ENCODE assay signal across 9 cellular contexts in genomic region chr12:6226002-6226700, GRCh38. TPM values are rescaled to one million over a fixed set of nuclear protein-coding genes. Genes with fewer than 3 reads are reported as not detected.
DNase-seq lines count a peak whose midpoint lies in the region; ATAC-seq and TF ChIP-seq lines count a peak whose summit lies in the region.
"Had no signal": no experiment of that assay in that cellular context is flagged by ENCODE, and none has a peak within 500 bp of the region (broad histone marks: within the 10 kb centered on the region; RNA-seq: fewer than 3 reads in every experiment).

No MANE protein-coding gene starts in this region.

- no peak overlapping the region for H3K4me3 ChIP-seq in GM23338

- no peak overlapping the region for H3K4me2 ChIP-seq in GM23338

- H3K27me3 ChIP-seq in GM23338 (ENCODE audit: insufficient read depth) = no peaks in the 10 kb centered on the region

- H3K27ac Mint-ChIP-seq in GM23338 = peak overlapping the region; percentile 31
- peak overlapping the region; percentile 99 for H3K27ac Mint-ChIP-seq in MCF 10A (ENCODE audit: low read depth, unreplicated experiment)

- CTCF ChIA-PET in MCF 10A (lab: Yijun Ruan, JAX) = interaction anchor here (0.7 to 20.5 kb wide), 6 partner anchors 11 to 612 kb away, joined by 3 to 290 read pairs (median 6); no protein-coding TSS in a partner anchor

- no peak overlapping the region for H3K4me3 Mint-ChIP-seq in GM23338
- peak overlapping the region; percentile 73 for H3K4me3 Mint-ChIP-seq in MCF 10A (ENCODE audit: unreplicated experiment)

- ATAC-seq in GM23338 (no peak), sciatic nerve (peak; percentile 79), SK-N-SH treated with all-trans-retinoic acid at 6 μM for 48 hours (no peak), HG02970 (IDR thresholded peaks at IDR 0.05; ENCODE audit: low FRiP score, unreplicated experiment) (no peak)

- H3K79me2 ChIP-seq in GM23338 (replicated peaks; ENCODE audit: insufficient read depth) = peaks cover 83% of the 10 kb centered on the region

- H3K36me3 Mint-ChIP-seq in GM23338 (ENCODE audit: low read depth) (peaks cover 51% of the 10 kb centered on the region), MCF 10A (ENCODE audit: insufficient read depth, unreplicated experiment) (peaks cover 24% of the 10 kb centered on the region)

- peaks cover 13% of the 10 kb centered on the region for H3K36me3 ChIP-seq in GM23338 (ENCODE audit: insufficient read depth)

- H2AFZ ChIP-seq in GM23338 = no peak overlapping the region

- TF ChIP-seq CTCF in GM23338 (conservative IDR thresholded peaks at IDR 0.05; ENCODE audit: low read depth in 2 of 2) = no peak
- no peak for TF ChIP-seq CTCF in MCF 10A (IDR thresholded peaks at IDR 0.05; ENCODE audit: unreplicated experiment)

- intact Hi-C loops in MCF 10A (cut with micrococcal nuclease) (loop anchor here (5.0 kb wide), 1 partner anchor 46 kb away; no protein-coding TSS in a partner anchor), sciatic nerve (cut with DNase I) (no loop called here)

- no TSS peak for BruUV-seq in MCF 10A (replicated peaks; lab: Mats Ljungman, UMichigan)

- peaks cover 7% of the 10 kb centered on the region; the same call in 1 of the 2 replicates for H3F3A ChIP-seq in GM23338 (replicated peaks; ENCODE audit: low read depth)

- H4K20me1 ChIP-seq in GM23338 (replicated peaks; ENCODE audit: insufficient read depth) = peaks cover 18% of the 10 kb centered on the region

- H3K27ac ChIP-seq in GM23338 (ENCODE audit: low read depth) = peak overlapping the region; percentile 68

- H3K27me3 Mint-ChIP-seq in GM23338 (ENCODE audit: insufficient read depth, low read depth, poor library complexity) (no peaks in the 10 kb centered on the region), MCF 10A (ENCODE audit: insufficient read depth, unreplicated experiment) (no peaks in the 10 kb centered on the region)

- POLR2A ChIA-PET in MCF 10A (lab: Yijun Ruan, JAX) = interaction anchor here (0.6 to 21.3 kb wide), 22 partner anchors 9 to 150 kb away, joined by 3 to 480 read pairs (median 4); partner anchors contain the start of gene CD9

- no peaks in the 10 kb centered on the region for H3K9me2 ChIP-seq in GM23338 (ENCODE audit: insufficient read depth)

- peaks cover 4% of the 10 kb centered on the region; the same call in 1 of the 2 replicates for H3K4me1 ChIP-seq in GM23338 (ENCODE audit: insufficient read depth)

- no peak for DNase-seq in GM23338 (ENCODE audit: low spot score)
- DNase-seq in MCF 10A (ENCODE audit: unreplicated experiment) = peak; percentile 95
- peak; percentile 60 to 77 for DNase-seq in hippocampal formation (lab: John Stamatoyannopoulos, UW)
- peak; percentile 85 for DNase-seq in sciatic nerve (ENCODE audit: low spot score)
- no peak for DNase-seq in SHP77 treated with DMSO at 0.1 percent for 48 hours (lab: John Stamatoyannopoulos, UW)
- no peak for DNase-seq in 8988T
- DNase-seq: NCI-H2081 treated with DMSO at 0.1 percent for 48 hours had no signal

- H3K9me3 Mint-ChIP-seq in GM23338 = no peaks in the 10 kb centered on the region
- H3K9me3 Mint-ChIP-seq in MCF 10A (ENCODE audit: unreplicated experiment) = no peaks in the 10 kb centered on the region

- peaks cover 29% of the 10 kb centered on the region for H3K4me1 Mint-ChIP-seq in GM23338
- peaks cover 52% of the 10 kb centered on the region for H3K4me1 Mint-ChIP-seq in MCF 10A (ENCODE audit: insufficient read depth, unreplicated experiment)

TF ChIP-seq in GM23338, 12 proteins besides CTCF, POLR2A, EP300 and RAD21 (continues in another document):
- TF ChIP-seq, protein P1, sequence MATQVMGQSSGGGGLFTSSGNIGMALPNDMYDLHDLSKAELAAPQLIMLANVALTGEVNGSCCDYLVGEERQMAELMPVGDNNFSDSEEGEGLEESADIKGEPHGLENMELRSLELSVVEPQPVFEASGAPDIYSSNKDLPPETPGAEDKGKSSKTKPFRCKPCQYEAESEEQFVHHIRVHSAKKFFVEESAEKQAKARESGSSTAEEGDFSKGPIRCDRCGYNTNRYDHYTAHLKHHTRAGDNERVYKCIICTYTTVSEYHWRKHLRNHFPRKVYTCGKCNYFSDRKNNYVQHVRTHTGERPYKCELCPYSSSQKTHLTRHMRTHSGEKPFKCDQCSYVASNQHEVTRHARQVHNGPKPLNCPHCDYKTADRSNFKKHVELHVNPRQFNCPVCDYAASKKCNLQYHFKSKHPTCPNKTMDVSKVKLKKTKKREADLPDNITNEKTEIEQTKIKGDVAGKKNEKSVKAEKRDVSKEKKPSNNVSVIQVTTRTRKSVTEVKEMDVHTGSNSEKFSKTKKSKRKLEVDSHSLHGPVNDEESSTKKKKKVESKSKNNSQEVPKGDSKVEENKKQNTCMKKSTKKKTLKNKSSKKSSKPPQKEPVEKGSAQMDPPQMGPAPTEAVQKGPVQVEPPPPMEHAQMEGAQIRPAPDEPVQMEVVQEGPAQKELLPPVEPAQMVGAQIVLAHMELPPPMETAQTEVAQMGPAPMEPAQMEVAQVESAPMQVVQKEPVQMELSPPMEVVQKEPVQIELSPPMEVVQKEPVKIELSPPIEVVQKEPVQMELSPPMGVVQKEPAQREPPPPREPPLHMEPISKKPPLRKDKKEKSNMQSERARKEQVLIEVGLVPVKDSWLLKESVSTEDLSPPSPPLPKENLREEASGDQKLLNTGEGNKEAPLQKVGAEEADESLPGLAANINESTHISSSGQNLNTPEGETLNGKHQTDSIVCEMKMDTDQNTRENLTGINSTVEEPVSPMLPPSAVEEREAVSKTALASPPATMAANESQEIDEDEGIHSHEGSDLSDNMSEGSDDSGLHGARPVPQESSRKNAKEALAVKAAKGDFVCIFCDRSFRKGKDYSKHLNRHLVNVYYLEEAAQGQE (IDR thresholded peaks at IDR 0.05; ENCODE audit: unreplicated experiment) = no peak

TF ChIP-seq in SK-N-SH treated with all-trans-retinoic acid at 6 μM for 48 hours, 23 proteins besides CTCF, POLR2A, EP300 and RAD21 (continues in another document):
- TF ChIP-seq CREB5 (CRISPR knock-in tag; IDR thresholded peaks at IDR 0.05; ENCODE audit: low read depth) = no peak
- no peak for TF ChIP-seq PATZ1 (CRISPR knock-in tag; IDR thresholded peaks at IDR 0.05; ENCODE audit: borderline replicate concordance)
- TF ChIP-seq OSR1 (CRISPR knock-in tag; IDR thresholded peaks at IDR 0.05) = no peak
- no peak for TF ChIP-seq TOX (CRISPR knock-in tag; IDR thresholded peaks at IDR 0.05; ENCODE audit: borderline replicate concordance)
- TF ChIP-seq RARB (CRISPR knock-in tag; IDR thresholded peaks at IDR 0.05) = no peak
- no peak for TF ChIP-seq ZC3H10 (CRISPR knock-in tag; IDR thresholded peaks at IDR 0.05)
- TF ChIP-seq ZFP3 (CRISPR knock-in tag; IDR thresholded peaks at IDR 0.05) = no peak
- no peak for TF ChIP-seq ISL1 (CRISPR knock-in tag; IDR thresholded peaks at IDR 0.05)
- TF ChIP-seq SNAI2 (CRISPR knock-in tag; IDR thresholded peaks at IDR 0.05) = no peak
- no peak for TF ChIP-seq BACH2 (CRISPR knock-in tag; IDR thresholded peaks at IDR 0.05; ENCODE audit: borderline replicate concordance)
- no peak for TF ChIP-seq ESRRG (CRISPR knock-in tag; IDR thresholded peaks at IDR 0.05)
- TF ChIP-seq ZNF8 (CRISPR knock-in tag; IDR thresholded peaks at IDR 0.05) = no peak
- TF ChIP-seq, protein P2, sequence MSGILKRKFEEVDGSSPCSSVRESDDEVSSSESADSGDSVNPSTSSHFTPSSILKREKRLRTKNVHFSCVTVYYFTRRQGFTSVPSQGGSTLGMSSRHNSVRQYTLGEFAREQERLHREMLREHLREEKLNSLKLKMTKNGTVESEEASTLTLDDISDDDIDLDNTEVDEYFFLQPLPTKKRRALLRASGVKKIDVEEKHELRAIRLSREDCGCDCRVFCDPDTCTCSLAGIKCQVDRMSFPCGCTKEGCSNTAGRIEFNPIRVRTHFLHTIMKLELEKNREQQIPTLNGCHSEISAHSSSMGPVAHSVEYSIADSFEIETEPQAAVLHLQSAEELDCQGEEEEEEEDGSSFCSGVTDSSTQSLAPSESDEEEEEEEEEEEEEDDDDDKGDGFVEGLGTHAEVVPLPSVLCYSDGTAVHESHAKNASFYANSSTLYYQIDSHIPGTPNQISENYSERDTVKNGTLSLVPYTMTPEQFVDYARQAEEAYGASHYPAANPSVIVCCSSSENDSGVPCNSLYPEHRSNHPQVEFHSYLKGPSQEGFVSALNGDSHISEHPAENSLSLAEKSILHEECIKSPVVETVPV (CRISPR knock-in tag; IDR thresholded peaks at IDR 0.05) = no peak
- no peak for TF ChIP-seq ZFP30 (CRISPR knock-in tag; IDR thresholded peaks at IDR 0.05)
- TF ChIP-seq ARNTL (CRISPR knock-in tag; IDR thresholded peaks at IDR 0.05; ENCODE audit: borderline replicate concordance, low read depth) = no peak
- no peak for TF ChIP-seq ZNF565 (CRISPR knock-in tag; conservative IDR thresholded peaks at IDR 0.05; ENCODE audit: low read depth)

RNA-seq across cellular contexts. Expression of gene CD9, which starts 26.0 kb away (rescaled TPM):
- total RNA-seq in GM23338 (2014; rRNA removed; shearing (Covaris generic)) = 222 and 227 TPM in 2 replicates
- polyA plus RNA-seq in GM23338 (2016; fragmentation: Nextera tagmentation; extraction: Ambion mirVana) = 250 and 251 TPM in 2 replicates
- 31.1 and 40.7 TPM in 2 replicates for total RNA-seq in MCF 10A (2022)
- 554 TPM for total RNA-seq in sciatic nerve

Comparison
In these comparisons a context has a peak if more than half of its experiments do, and no peak if none do; other contexts are left out.
1. DNase-seq: peak in MCF 10A (single experiment), hippocampal formation (2 of 2) and sciatic nerve (single experiment); none in GM23338 (single experiment), SHP77 treated with DMSO at 0.1 percent for 48 hours (single experiment) and 8988T (single experiment).